In genomic region chr17:77254961-77255741, GRCh38 we compare ENCODE assay signal across 9 cellular contexts.
A peak's percentile ranks its signal among the peaks of the same experiment; 100 is the strongest.
DNase-seq lines count a peak whose midpoint lies in the region; ATAC-seq, FAIRE-seq and TF ChIP-seq lines count a peak whose summit lies in the region.
"Had no signal": no experiment of that assay in that cellular context is flagged by ENCODE, and none has a peak within 500 bp of the region (broad histone marks: within the 10 kb centered on the region; RNA-seq: fewer than 3 reads in every experiment).

No MANE protein-coding gene starts in this region.

- H3K4me2 ChIP-seq in endothelial cell of umbilical vein (ENCODE audit: insufficient read depth, low read length), result peak overlapping the region; percentile 43

- no peaks in the 10 kb centered on the region for H3K27me3 ChIP-seq in endothelial cell of umbilical vein (ENCODE audit: control insufficient read depth in 2 of 2, insufficient read depth in 2 of 2, low read length in 2 of 2)

- peak; percentile 95 for DNase-seq in EH (ENCODE audit: low read depth)
- peak; percentile 100 for DNase-seq in NCI-H226
- peak; percentile 22 for DNase-seq in endothelial cell of umbilical vein (ENCODE audit: low read depth, low spot score)
- DNase-seq in omental fat pad (ENCODE audit: low spot score), result no peak
- DNase-seq in activated T-cell treated with anti-CD3 and anti-CD28 coated beads, Interleukin-2, amount 50 U/mL, for 4 hours, result no peak
- no peak for DNase-seq in glutamatergic neuron
- DNase-seq: immature natural killer cell had no signal

- TF ChIP-seq CTCF in endothelial cell of umbilical vein (IDR thresholded peaks at IDR 0.05; ENCODE audit: extremely low read depth in 1 of 2, insufficient read depth in 1 of 2, low read depth in 1 of 2, low read length in 2 of 2), result no peak
- no peak for TF ChIP-seq CTCF in omental fat pad (IDR thresholded peaks at IDR 0.05)
- TF ChIP-seq CTCF in glutamatergic neuron (IDR thresholded peaks at IDR 0.05; ENCODE audit: partially characterized antibody, unreplicated experiment), result no peak

- POLR2A ChIA-PET in endothelial cell of umbilical vein (lab: Charles Lee), result no interaction called here

- no peak overlapping the region for H3K4me3 Mint-ChIP-seq in activated T-cell treated with anti-CD3 and anti-CD28 coated beads, Interleukin-2, amount 50 U/mL, for 4 hours
- H3K4me3 Mint-ChIP-seq in glutamatergic neuron (ENCODE audit: unreplicated experiment), result no peak overlapping the region
- H3K4me3 Mint-ChIP-seq: immature natural killer cell had no signal

- H3K9ac ChIP-seq in endothelial cell of umbilical vein (replicated peaks; ENCODE audit: extremely low read depth, insufficient read depth, low read length), result no peak overlapping the region

- TF ChIP-seq POLR2A in endothelial cell of umbilical vein (IDR thresholded peaks at IDR 0.05; ENCODE audit: low read depth, low read length), result no peak

- H4K20me1 ChIP-seq in endothelial cell of umbilical vein (replicated peaks; ENCODE audit: control insufficient read depth, extremely low read depth, insufficient read depth, low read length), result no peaks in the 10 kb centered on the region

- intact Hi-C loops in endothelial cell of umbilical vein (cut with micrococcal nuclease), result loop anchor here (5.0 kb wide), 1 partner anchor 242 kb away; no protein-coding TSS in a partner anchor

- H3K9me3 ChIP-seq in endothelial cell of umbilical vein (replicated peaks; ENCODE audit: control insufficient read depth, insufficient read depth, low read length), result no peaks in the 10 kb centered on the region

- FAIRE-seq in endothelial cell of umbilical vein (lab: Jason Lieb, UNC), result peak; percentile 62

- peaks cover 22% of the 10 kb centered on the region for H3K27me3 Mint-ChIP-seq in activated T-cell treated with anti-CD3 and anti-CD28 coated beads, Interleukin-2, amount 50 U/mL, for 4 hours (ENCODE audit: low read depth)
- no peaks in the 10 kb centered on the region for H3K27me3 Mint-ChIP-seq in glutamatergic neuron (ENCODE audit: unreplicated experiment)

- dilution Hi-C loops in endothelial cell of umbilical vein (cut with MboI; ENCODE audit: extremely low pct_ligation_motif_present, low sequenced_read_pairs), result no loop called here

- H3K27ac ChIP-seq in endothelial cell of umbilical vein (ENCODE audit: insufficient read depth, low read depth, low read length), result peak overlapping the region; percentile 52

- H3K36me3 ChIP-seq in endothelial cell of umbilical vein (ENCODE audit: control insufficient read depth in 2 of 2, extremely low read depth in 1 of 2, insufficient read depth in 2 of 2, low read length in 2 of 2), result no peaks in the 10 kb centered on the region

- no peak overlapping the region for H3K27ac Mint-ChIP-seq in glutamatergic neuron (ENCODE audit: unreplicated experiment)
- H3K27ac Mint-ChIP-seq: immature natural killer cell had no signal

- H3K9me3 Mint-ChIP-seq in activated T-cell treated with anti-CD3 and anti-CD28 coated beads, Interleukin-2, amount 50 U/mL, for 4 hours, result no peaks in the 10 kb centered on the region
- H3K9me3 Mint-ChIP-seq in glutamatergic neuron (ENCODE audit: unreplicated experiment), result peaks cover 4% of the 10 kb centered on the region
- H3K9me3 Mint-ChIP-seq: immature natural killer cell had no signal

- H3K36me3 Mint-ChIP-seq in activated T-cell treated with anti-CD3 and anti-CD28 coated beads, Interleukin-2, amount 50 U/mL, for 4 hours (ENCODE audit: insufficient read depth), result no peaks in the 10 kb centered on the region
- H3K36me3 Mint-ChIP-seq in glutamatergic neuron (ENCODE audit: unreplicated experiment), result no peaks in the 10 kb centered on the region
- H3K36me3 Mint-ChIP-seq: immature natural killer cell had no signal

- CTCF ChIA-PET in endothelial cell of umbilical vein (lab: Charles Lee), result interaction anchor here (1.0 to 2.3 kb wide), 9 partner anchors 13 to 241 kb away, joined by 3 to 9 read pairs (median 4); no protein-coding TSS in a partner anchor

- no peaks in the 10 kb centered on the region for H3K79me2 ChIP-seq in endothelial cell of umbilical vein (ENCODE audit: control insufficient read depth, insufficient read depth, low read length)

- BruUV-seq in endothelial cell of umbilical vein (replicated peaks; lab: Mats Ljungman, UMichigan), result no TSS peak

- peak; percentile 61 for ATAC-seq in omental fat pad (ENCODE audit: low FRiP score)
- ATAC-seq in HG03521 (IDR thresholded peaks at IDR 0.05; ENCODE audit: unreplicated experiment), result no peak
- ATAC-seq in activated T-cell treated with anti-CD3 and anti-CD28 coated beads, Interleukin-2, amount 50 U/mL, for 4 hours, result no peak
- no peak for ATAC-seq in GM21619 (IDR thresholded peaks at IDR 0.05; ENCODE audit: unreplicated experiment)

- H2AFZ ChIP-seq in endothelial cell of umbilical vein (ENCODE audit: low read depth, low read length), result peak overlapping the region; percentile 14

- H3K4me1 Mint-ChIP-seq in activated T-cell treated with anti-CD3 and anti-CD28 coated beads, Interleukin-2, amount 50 U/mL, for 4 hours (ENCODE audit: low read depth), result no peaks in the 10 kb centered on the region
- no peaks in the 10 kb centered on the region for H3K4me1 Mint-ChIP-seq in glutamatergic neuron (ENCODE audit: low read depth, unreplicated experiment)
- H3K4me1 Mint-ChIP-seq: immature natural killer cell had no signal

- H3K4me1 ChIP-seq in endothelial cell of umbilical vein (ENCODE audit: control insufficient read depth, extremely low read depth, insufficient read depth, low read length), result peaks cover 22% of the 10 kb centered on the region

- H3K9me1 ChIP-seq in endothelial cell of umbilical vein (replicated peaks; ENCODE audit: control insufficient read depth, extremely low read depth, insufficient read depth, low read length), result no peaks in the 10 kb centered on the region

- H3K4me3 ChIP-seq in endothelial cell of umbilical vein (replicated peaks in 1 of 3; ENCODE audit: insufficient read depth in 1 of 3, low read depth in 1 of 3, low read length in 3 of 3), result no peak overlapping the region

TF ChIP-seq in endothelial cell of umbilical vein, 7 proteins besides CTCF, POLR2A, EP300 and RAD21:
- peak; percentile 54 for TF ChIP-seq POLR2AphosphoS5 (IDR thresholded peaks at IDR 0.05; ENCODE audit: insufficient read depth, low read depth, low read length)
- no peak for TF ChIP-seq GATA2 (IDR thresholded peaks at IDR 0.05; ENCODE audit: insufficient read depth, insufficient read length, low read depth, low read length)
- TF ChIP-seq FOS (IDR thresholded peaks at IDR 0.05; ENCODE audit: borderline replicate concordance, insufficient read depth, low read length), result peak; percentile 31

Comparison
In these comparisons a context has a peak if more than half of its experiments do, and no peak if none do; other contexts are left out.
1. DNase-seq: peak in EH (single experiment), NCI-H226 (single experiment) and endothelial cell of umbilical vein (single experiment); none in omental fat pad (single experiment), activated T-cell treated with anti-CD3 and anti-CD28 coated beads, Interleukin-2, amount 50 U/mL, for 4 hours (single experiment) and glutamatergic neuron (single experiment).